ENCODE assay signal across 28 cellular contexts in genomic region chr10:131554821-131555220, GRCh38.
"Had no signal": no experiment of that assay in that cellular context is flagged by ENCODE, and none has a peak within 500 bp of the region (broad histone marks: within the 10 kb centered on the region; RNA-seq: fewer than 3 reads in every experiment).

No MANE protein-coding gene starts in this region.

- H3K36me3 ChIP-seq: heart left ventricle, left ventricle myocardium inferior, right atrium auricular region, right lobe of liver, thyroid gland, transverse colon, upper lobe of left lung had no signal

- H3K9me3 ChIP-seq: heart left ventricle, left ventricle myocardium inferior, mucosa of descending colon, right atrium auricular region, right lobe of liver, testis, thyroid gland, transverse colon, upper lobe of left lung had no signal

- ATAC-seq: heart left ventricle; mucosa of descending colon; naive thymus-derived CD4-positive, alpha-beta T cell; right lobe of liver; stimulated activated memory B cell treated with anti-CD40 and anti-IgM and Interleukin-4, amounts not matched to agents 10 μg/mL and 1 μg/mL and 100 μg/mL, for 72 hours; stimulated activated naive CD8-positive, alpha-beta T cell treated with anti-CD3 and anti-CD28 coated beads, Interleukin-15, amount 100 ng/mL, for 72 hours had no signal

- H3K79me2 ChIP-seq: parathyroid adenoma had no signal

- H2AFZ ChIP-seq: parathyroid adenoma had no signal

- H3K27ac Mint-ChIP-seq: immature natural killer cell; naive thymus-derived CD4-positive, alpha-beta T cell; nephron progenitor cell; progenitor cell of endocrine pancreas; stimulated activated memory B cell treated with anti-CD40 and anti-IgM and Interleukin-4, amounts not matched to agents 10 μg/mL and 1 μg/mL and 100 μg/mL, for 72 hours; stimulated activated naive CD8-positive, alpha-beta T cell treated with anti-CD3 and anti-CD28 coated beads, Interleukin-15, amount 100 ng/mL, for 72 hours had no signal

- H3K27ac ChIP-seq: heart left ventricle, left ventricle myocardium inferior, parathyroid adenoma, right atrium auricular region, right lobe of liver, testis, thyroid gland, transverse colon, upper lobe of left lung had no signal

- H3K27me3 ChIP-seq: right atrium auricular region, right lobe of liver, testis, thyroid gland, transverse colon had no signal

- H3K4me3 Mint-ChIP-seq: immature natural killer cell; naive thymus-derived CD4-positive, alpha-beta T cell; nephron progenitor cell; stimulated activated memory B cell treated with anti-CD40 and anti-IgM and Interleukin-4, amounts not matched to agents 10 μg/mL and 1 μg/mL and 100 μg/mL, for 72 hours; stimulated activated naive CD8-positive, alpha-beta T cell treated with anti-CD3 and anti-CD28 coated beads, Interleukin-15, amount 100 ng/mL, for 72 hours had no signal

- H3K9me3 Mint-ChIP-seq: immature natural killer cell; naive thymus-derived CD4-positive, alpha-beta T cell; nephron progenitor cell; stimulated activated memory B cell treated with anti-CD40 and anti-IgM and Interleukin-4, amounts not matched to agents 10 μg/mL and 1 μg/mL and 100 μg/mL, for 72 hours; stimulated activated naive CD8-positive, alpha-beta T cell treated with anti-CD3 and anti-CD28 coated beads, Interleukin-15, amount 100 ng/mL, for 72 hours had no signal

- H3K4me3 ChIP-seq: heart left ventricle, left ventricle myocardium inferior, lung, mucosa of descending colon, right atrium auricular region, right lobe of liver, smooth muscle cell, testis, thyroid gland, transverse colon, upper lobe of left lung had no signal

- H3K4me1 ChIP-seq: heart left ventricle, left ventricle myocardium inferior, parathyroid adenoma, right atrium auricular region, right lobe of liver, testis, thyroid gland, transverse colon, upper lobe of left lung had no signal

- H3K36me3 Mint-ChIP-seq: immature natural killer cell; naive thymus-derived CD4-positive, alpha-beta T cell; stimulated activated memory B cell treated with anti-CD40 and anti-IgM and Interleukin-4, amounts not matched to agents 10 μg/mL and 1 μg/mL and 100 μg/mL, for 72 hours had no signal

- H3K4me2 ChIP-seq: smooth muscle cell had no signal

- DNase-seq: glutamatergic neuron; heart left ventricle; hypothalamus; immature natural killer cell; left ventricle myocardium inferior; mesendoderm; midbrain; mucosa of descending colon; naive thymus-derived CD4-positive, alpha-beta T cell; nephron progenitor cell; nucleus accumbens; stimulated activated CD4-positive, alpha-beta T cell treated with anti-CD3 and anti-CD28 coated beads, Interleukin-1b, Interleukin-23, amount 100 ng/mL, for 48 hours; stimulated activated CD4-positive, alpha-beta T cell treated with anti-CD3 and anti-CD28 coated beads, Interleukin-2, amount 100 ng/mL, for 48 hours; stimulated activated CD4-positive, alpha-beta T cell treated with anti-CD3 and anti-CD28 coated beads, Interleukin-4, amount 100 ng/mL, for 4 hours; stimulated activated CD8-positive, alpha-beta memory T cell treated with anti-CD3 and anti-CD28 coated beads, Interleukin-4, amount 100 ng/mL, for 48 hours; stimulated activated naive CD4-positive, alpha-beta T cell treated with Interleukin-2 at 50 U/mL for 16 hours; stimulated activated naive CD8-positive, alpha-beta T cell treated with anti-CD3 and anti-CD28 coated beads, Interleukin-15, amount 100 ng/mL, for 72 hours; testis; thyroid gland; transverse colon had no signal

- H3K9ac ChIP-seq: parathyroid adenoma had no signal

- H3K4me1 Mint-ChIP-seq: immature natural killer cell; naive thymus-derived CD4-positive, alpha-beta T cell; stimulated activated memory B cell treated with anti-CD40 and anti-IgM and Interleukin-4, amounts not matched to agents 10 μg/mL and 1 μg/mL and 100 μg/mL, for 72 hours; stimulated activated naive CD8-positive, alpha-beta T cell treated with anti-CD3 and anti-CD28 coated beads, Interleukin-15, amount 100 ng/mL, for 72 hours had no signal

- H3K27me3 Mint-ChIP-seq: stimulated activated memory B cell treated with anti-CD40 and anti-IgM and Interleukin-4, amounts not matched to agents 10 μg/mL and 1 μg/mL and 100 μg/mL, for 72 hours had no signal
